8 cellular contexts compared by ENCODE assay signal in the genomic region with DNA sequence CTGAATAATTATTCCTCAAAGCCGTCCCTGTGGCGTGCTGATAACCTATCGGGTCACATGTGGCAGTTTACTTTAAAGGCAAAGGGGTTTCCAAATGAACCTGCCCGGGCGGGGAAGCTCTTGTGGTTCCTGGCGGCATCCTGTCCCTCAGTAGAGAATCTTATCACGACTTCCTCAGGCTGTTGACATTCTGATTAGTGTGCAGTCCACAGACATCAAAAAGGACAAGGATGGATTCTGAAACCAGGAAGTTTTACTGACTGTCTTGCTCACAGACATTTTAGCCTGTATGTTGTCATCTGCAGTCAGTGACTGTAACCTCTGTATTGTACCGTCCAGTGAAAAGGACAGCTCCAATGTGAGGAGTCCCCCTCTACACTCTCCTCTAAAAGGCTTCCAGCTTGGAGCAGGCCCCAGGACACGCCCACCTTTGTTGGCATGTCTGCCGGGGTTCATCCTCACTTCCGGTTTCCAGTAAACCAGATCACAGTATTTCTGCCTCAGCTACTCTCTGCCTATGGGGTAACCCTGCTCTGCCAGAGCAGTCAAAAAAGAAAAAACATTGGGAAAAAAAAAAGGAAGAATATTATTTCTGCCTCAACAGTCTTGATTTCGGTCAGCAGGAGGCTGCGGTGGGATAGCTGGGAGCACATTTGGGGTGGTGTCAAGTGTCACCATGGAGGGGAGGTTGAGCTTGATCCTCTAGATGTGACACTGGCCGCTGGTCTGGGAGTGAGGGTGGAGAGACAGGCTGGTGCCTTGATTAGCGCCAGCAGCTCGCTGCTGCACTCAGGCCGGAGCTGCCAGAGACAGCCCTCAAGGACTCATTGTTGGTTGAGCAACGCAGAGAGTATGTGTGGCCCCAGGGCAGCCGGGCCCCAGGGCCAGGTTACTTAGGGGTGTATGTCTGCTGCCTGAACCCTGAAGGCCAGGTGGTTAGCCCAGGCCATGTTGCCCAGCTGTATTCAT.
A peak's percentile ranks its signal among the peaks of the same experiment; 100 is the strongest.
DNase-seq lines count a peak whose midpoint lies in the region; ATAC-seq, FAIRE-seq and TF ChIP-seq lines count a peak whose summit lies in the region.

No MANE protein-coding gene starts in this region.

- H3K4me1 ChIP-seq in parathyroid adenoma (no peaks in the 10 kb centered on the region), testis (no peaks in the 10 kb centered on the region), GM23338 (ENCODE audit: insufficient read depth) (no peaks in the 10 kb centered on the region)

- no peak overlapping the region for H3K9ac ChIP-seq in parathyroid adenoma

- H3K79me2 ChIP-seq in parathyroid adenoma (no peaks in the 10 kb centered on the region), GM23338 (replicated peaks; ENCODE audit: insufficient read depth) (no peaks in the 10 kb centered on the region)

- no peak overlapping the region for H2AFZ ChIP-seq in parathyroid adenoma
- no peak overlapping the region for H2AFZ ChIP-seq in GM23338

- TF ChIP-seq POLR2A in testis (IDR thresholded peaks at IDR 0.05), result no peak

- H3K27ac Mint-ChIP-seq in activated CD4-positive, alpha-beta T cell treated with anti-CD3 and anti-CD28 coated beads, Interleukin-2, amount 10 ng/mL, durations not matched to agents 24 days and 14 days, result peak overlapping the region; percentile 81
- no peak overlapping the region for H3K27ac Mint-ChIP-seq in GM23338

- intact Hi-C loops in activated CD4-positive, alpha-beta T cell treated with anti-CD3 and anti-CD28 coated beads, Interleukin-2, amount 10 ng/mL, durations not matched to agents 24 days and 14 days (cut with micrococcal nuclease), result no loop called here
- intact Hi-C loops in testis (cut with DNase I; ENCODE audit: low total_unique reads), result no loop called here

- TF ChIP-seq CTCF in parathyroid adenoma (IDR thresholded peaks at IDR 0.05) (no peak), testis (IDR thresholded peaks at IDR 0.05) (no peak), GM23338 (conservative IDR thresholded peaks at IDR 0.05; ENCODE audit: low read depth in 2 of 2) (no peak)

- H3K4me2 ChIP-seq in parathyroid adenoma (ENCODE audit: low read length) (no peak overlapping the region), GM23338 (no peak overlapping the region)

- H3K9me2 ChIP-seq in GM23338 (ENCODE audit: insufficient read depth), result no peaks in the 10 kb centered on the region

- no peaks in the 10 kb centered on the region for H3F3A ChIP-seq in GM23338 (replicated peaks; ENCODE audit: low read depth)

- no peaks in the 10 kb centered on the region for H3K27me3 Mint-ChIP-seq in activated CD4-positive, alpha-beta T cell treated with anti-CD3 and anti-CD28 coated beads, Interleukin-2, amount 10 ng/mL, durations not matched to agents 24 days and 14 days
- peaks cover 6% of the 10 kb centered on the region for H3K27me3 Mint-ChIP-seq in GM23338 (ENCODE audit: insufficient read depth, low read depth, poor library complexity)

- H3K27ac ChIP-seq in epithelial cell of prostate (peak overlapping the region; percentile 49), parathyroid adenoma (peak overlapping the region; percentile 49), testis (no peak overlapping the region), GM23338 (ENCODE audit: low read depth) (no peak overlapping the region)

- H3K9me3 Mint-ChIP-seq in activated CD4-positive, alpha-beta T cell treated with anti-CD3 and anti-CD28 coated beads, Interleukin-2, amount 10 ng/mL, durations not matched to agents 24 days and 14 days, result no peaks in the 10 kb centered on the region
- H3K9me3 Mint-ChIP-seq in GM23338, result peaks cover 3% of the 10 kb centered on the region; the same call in 2 of the 3 replicates

- DNase-seq in GM19239 (ENCODE audit: insufficient read length, low spot score) (no peak), epithelial cell of prostate (ENCODE audit: low read depth, low spot score) (no peak), testis (no peak), NCI-H1436 (lab: John Stamatoyannopoulos, UW) (no peak), GM23338 (ENCODE audit: low spot score) (no peak), DMS79 treated with DMSO at 0.1 percent for 48 hours (lab: John Stamatoyannopoulos, UW) (no peak)
- peak; percentile 87 for DNase-seq in activated CD4-positive, alpha-beta T cell treated with anti-CD3 and anti-CD28 coated beads, Interleukin-2, amount 10 ng/mL, durations not matched to agents 24 days and 14 days

- H3K4me1 Mint-ChIP-seq in activated CD4-positive, alpha-beta T cell treated with anti-CD3 and anti-CD28 coated beads, Interleukin-2, amount 10 ng/mL, durations not matched to agents 24 days and 14 days, result peaks cover 28% of the 10 kb centered on the region
- peaks cover 10% of the 10 kb centered on the region for H3K4me1 Mint-ChIP-seq in GM23338

- ATAC-seq in GM23338, result no peak

- peak overlapping the region; percentile 68 for H3K4me3 Mint-ChIP-seq in activated CD4-positive, alpha-beta T cell treated with anti-CD3 and anti-CD28 coated beads, Interleukin-2, amount 10 ng/mL, durations not matched to agents 24 days and 14 days
- H3K4me3 Mint-ChIP-seq in GM23338, result no peak overlapping the region

- WGBS in testis, 2 donors, result 71 to 74% methylated on average over 18 to 19 of the region's 19 CpGs

- H3K36me3 ChIP-seq in parathyroid adenoma (ENCODE audit: control insufficient read depth, insufficient read depth, low read length) (no peaks in the 10 kb centered on the region), testis (ENCODE audit: low read depth, missing control alignments) (no peaks in the 10 kb centered on the region), GM23338 (ENCODE audit: insufficient read depth) (no peaks in the 10 kb centered on the region)

- H3K36me3 Mint-ChIP-seq in activated CD4-positive, alpha-beta T cell treated with anti-CD3 and anti-CD28 coated beads, Interleukin-2, amount 10 ng/mL, durations not matched to agents 24 days and 14 days (ENCODE audit: low read depth), result peaks cover 28% of the 10 kb centered on the region
- H3K36me3 Mint-ChIP-seq in GM23338 (ENCODE audit: low read depth), result peaks cover 8% of the 10 kb centered on the region

- no peak overlapping the region for H3K4me3 ChIP-seq in parathyroid adenoma (ENCODE audit: low read depth, low read length)
- no peak overlapping the region for H3K4me3 ChIP-seq in testis
- H3K4me3 ChIP-seq in GM23338, result no peak overlapping the region

- H3K9me3 ChIP-seq in parathyroid adenoma (ENCODE audit: control insufficient read depth, low read length) (no peaks in the 10 kb centered on the region), testis (no peaks in the 10 kb centered on the region)

- no peaks in the 10 kb centered on the region for H4K20me1 ChIP-seq in GM23338 (replicated peaks; ENCODE audit: insufficient read depth)

- H3K27me3 ChIP-seq in parathyroid adenoma (ENCODE audit: control insufficient read depth, insufficient read depth, low read length) (no peaks in the 10 kb centered on the region), testis (no peaks in the 10 kb centered on the region), GM23338 (ENCODE audit: insufficient read depth) (no peaks in the 10 kb centered on the region)

- FAIRE-seq in GM19239 (lab: Jason Lieb, UNC), result peak; percentile 37

TF ChIP-seq in GM23338, 12 proteins besides CTCF, POLR2A, EP300 and RAD21:
- no peak for TF ChIP-seq STAT1 (IDR thresholded peaks at IDR 0.05; ENCODE audit: unreplicated experiment)
- TF ChIP-seq, protein P1, sequence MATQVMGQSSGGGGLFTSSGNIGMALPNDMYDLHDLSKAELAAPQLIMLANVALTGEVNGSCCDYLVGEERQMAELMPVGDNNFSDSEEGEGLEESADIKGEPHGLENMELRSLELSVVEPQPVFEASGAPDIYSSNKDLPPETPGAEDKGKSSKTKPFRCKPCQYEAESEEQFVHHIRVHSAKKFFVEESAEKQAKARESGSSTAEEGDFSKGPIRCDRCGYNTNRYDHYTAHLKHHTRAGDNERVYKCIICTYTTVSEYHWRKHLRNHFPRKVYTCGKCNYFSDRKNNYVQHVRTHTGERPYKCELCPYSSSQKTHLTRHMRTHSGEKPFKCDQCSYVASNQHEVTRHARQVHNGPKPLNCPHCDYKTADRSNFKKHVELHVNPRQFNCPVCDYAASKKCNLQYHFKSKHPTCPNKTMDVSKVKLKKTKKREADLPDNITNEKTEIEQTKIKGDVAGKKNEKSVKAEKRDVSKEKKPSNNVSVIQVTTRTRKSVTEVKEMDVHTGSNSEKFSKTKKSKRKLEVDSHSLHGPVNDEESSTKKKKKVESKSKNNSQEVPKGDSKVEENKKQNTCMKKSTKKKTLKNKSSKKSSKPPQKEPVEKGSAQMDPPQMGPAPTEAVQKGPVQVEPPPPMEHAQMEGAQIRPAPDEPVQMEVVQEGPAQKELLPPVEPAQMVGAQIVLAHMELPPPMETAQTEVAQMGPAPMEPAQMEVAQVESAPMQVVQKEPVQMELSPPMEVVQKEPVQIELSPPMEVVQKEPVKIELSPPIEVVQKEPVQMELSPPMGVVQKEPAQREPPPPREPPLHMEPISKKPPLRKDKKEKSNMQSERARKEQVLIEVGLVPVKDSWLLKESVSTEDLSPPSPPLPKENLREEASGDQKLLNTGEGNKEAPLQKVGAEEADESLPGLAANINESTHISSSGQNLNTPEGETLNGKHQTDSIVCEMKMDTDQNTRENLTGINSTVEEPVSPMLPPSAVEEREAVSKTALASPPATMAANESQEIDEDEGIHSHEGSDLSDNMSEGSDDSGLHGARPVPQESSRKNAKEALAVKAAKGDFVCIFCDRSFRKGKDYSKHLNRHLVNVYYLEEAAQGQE (IDR thresholded peaks at IDR 0.05; ENCODE audit: unreplicated experiment), result no peak
- TF ChIP-seq CREB1 (CRISPR knock-in tag; IDR thresholded peaks at IDR 0.05; ENCODE audit: low read depth), result no peak

Comparison
In these comparisons a context has a peak if more than half of its experiments do, and no peak if none do; other contexts are left out.
1. H3K27ac ChIP-seq: peak in epithelial cell of prostate (single experiment) and parathyroid adenoma (single experiment); none in testis (0 of 2) and GM23338 (single experiment).